Comparison of ENCODE assay signal across 20 cellular contexts in the genomic region with DNA sequence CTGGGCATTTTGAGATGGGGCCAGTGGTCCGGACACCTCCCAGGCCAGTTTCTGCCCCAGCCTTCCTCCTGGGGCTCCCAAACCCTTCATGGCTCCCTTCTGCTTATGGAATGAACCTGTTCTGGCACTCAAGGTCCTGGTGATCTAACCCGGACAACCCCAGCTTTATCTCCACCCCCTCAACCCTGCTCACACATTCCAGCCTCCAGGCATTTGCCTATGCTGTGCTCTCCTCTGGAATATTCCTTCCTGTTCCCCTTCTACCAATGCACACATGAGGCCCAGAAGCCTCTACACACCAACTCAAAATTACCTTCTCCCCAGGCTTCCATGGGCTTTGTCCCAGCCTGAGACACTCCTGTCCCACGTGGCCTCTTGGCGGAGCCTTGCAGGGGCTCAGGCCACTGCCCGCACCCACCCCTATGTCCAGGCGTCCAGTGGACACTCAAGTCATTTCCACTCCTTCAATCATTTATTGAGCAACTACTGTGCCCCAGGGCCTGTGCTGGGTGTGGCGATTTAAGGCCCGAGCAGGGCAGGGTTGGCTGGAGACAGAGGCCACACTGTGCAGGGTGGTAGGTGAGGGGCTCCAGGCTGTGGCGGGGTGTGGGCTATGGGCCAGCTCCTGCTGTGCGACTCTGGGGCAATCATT. TPM values are rescaled to one million over a fixed set of nuclear protein-coding genes. Genes with fewer than 3 reads are reported as not detected.
A peak's percentile ranks its signal among the peaks of the same experiment; 100 is the strongest.
DNase-seq lines count a peak whose midpoint lies in the region; ATAC-seq and TF ChIP-seq lines count a peak whose summit lies in the region.
"Had no signal": no experiment of that assay in that cellular context is flagged by ENCODE, and none has a peak within 500 bp of the region (broad histone marks: within the 10 kb centered on the region; RNA-seq: fewer than 3 reads in every experiment).

No MANE protein-coding gene starts in this region.

- H3K4me1 ChIP-seq in suprapubic skin (peaks cover 57% of the 10 kb centered on the region), tibial artery (peaks cover 0 to 59% (median 23%) of the 10 kb centered on the region in 4 donors)

- peak overlapping the region; percentile 59 for H3K27ac ChIP-seq in SK-N-MC
- peak overlapping the region; percentile 57 for H3K27ac ChIP-seq in suprapubic skin
- H3K27ac ChIP-seq in tibial artery, result peak overlapping the region in 1 of 2 donors; percentile 56
- H3K27ac ChIP-seq: WERI-Rb-1 had no signal

- H3K9ac ChIP-seq in SK-N-MC (ENCODE audit: insufficient read length), result no peak overlapping the region

- WGBS in suprapubic skin, result 78% methylated on average over 10 of the region's 10 CpGs

- DNase-seq in ELR (ENCODE audit: low read depth), result peak; percentile 16
- no peak for DNase-seq in SK-N-MC (ENCODE audit: low read depth, low spot score)
- no peak for DNase-seq in immature natural killer cell
- no peak for DNase-seq in suprapubic skin (ENCODE audit: low spot score in 2 of 2)
- DNase-seq in stimulated activated CD8-positive, alpha-beta memory T cell treated with anti-CD3 and anti-CD28 coated beads, Interleukin-4, amount 100 ng/mL, for 48 hours, result no peak
- DNase-seq in tibial artery, result no peak
- no peak for DNase-seq in NCI-H510A (lab: John Stamatoyannopoulos, UW)
- DNase-seq: activated CD8-positive, alpha-beta T cell treated with anti-CD3 and anti-CD28 coated beads, Interleukin-2, amount 10 ng/mL, durations not matched to agents 7 days and 5 days; activated T-cell treated with anti-CD3 and anti-CD28 coated beads, Interleukin-2, amount 50 U/mL, for 72 hours; caudate nucleus; effector CD4-positive, alpha-beta T cell; naive thymus-derived CD4-positive, alpha-beta T cell; NCI-H748 treated with DMSO at 0.1 percent for 48 hours; WERI-Rb-1 had no signal

- TF ChIP-seq CTCF in suprapubic skin (IDR thresholded peaks at IDR 0.05), result no peak
- TF ChIP-seq CTCF in tibial artery (IDR thresholded peaks at IDR 0.05), result no peak

- H3K4me3 Mint-ChIP-seq in immature natural killer cell, result peak overlapping the region in 1 of 5 donors; percentile 47
- H3K4me3 Mint-ChIP-seq: activated CD8-positive, alpha-beta T cell treated with anti-CD3 and anti-CD28 coated beads, Interleukin-2, amount 10 ng/mL, durations not matched to agents 7 days and 5 days; activated T-cell treated with anti-CD3 and anti-CD28 coated beads, Interleukin-2, amount 50 U/mL, for 72 hours; naive thymus-derived CD4-positive, alpha-beta T cell had no signal

- peak overlapping the region in 4 of 6 donors; percentile 50 to 80 (median 62) for H3K27ac Mint-ChIP-seq in immature natural killer cell
- H3K27ac Mint-ChIP-seq: activated CD8-positive, alpha-beta T cell treated with anti-CD3 and anti-CD28 coated beads, Interleukin-2, amount 10 ng/mL, durations not matched to agents 7 days and 5 days; activated T-cell treated with anti-CD3 and anti-CD28 coated beads, Interleukin-2, amount 50 U/mL, for 72 hours; naive thymus-derived CD4-positive, alpha-beta T cell had no signal

- H3K4me3 ChIP-seq in SK-N-MC (no peak overlapping the region), suprapubic skin (no peak overlapping the region), tibial artery (no peak overlapping the region)
- H3K4me3 ChIP-seq: K562 had no signal

- no peak for TF ChIP-seq EP300 in suprapubic skin (IDR thresholded peaks at IDR 0.05)

- H3K36me3 ChIP-seq in SK-N-MC (ENCODE audit: insufficient read depth, low read length), result peaks cover 14% of the 10 kb centered on the region; the same call in 1 of the 2 replicates
- peaks cover 32% of the 10 kb centered on the region for H3K36me3 ChIP-seq in suprapubic skin
- peaks cover 28 to 57% (median 48%) of the 10 kb centered on the region in 3 donors for H3K36me3 ChIP-seq in tibial artery

- H3K9me3 Mint-ChIP-seq in immature natural killer cell, result no peaks in the 10 kb centered on the region
- H3K9me3 Mint-ChIP-seq: activated T-cell treated with anti-CD3 and anti-CD28 coated beads, Interleukin-2, amount 50 U/mL, for 72 hours; naive thymus-derived CD4-positive, alpha-beta T cell had no signal

- peaks cover 37 to 38% of the 10 kb centered on the region in 2 donors for H3K4me1 Mint-ChIP-seq in immature natural killer cell

- peaks cover 0 to 2% (median 2%) of the 10 kb centered on the region in 3 donors for H3K27me3 Mint-ChIP-seq in immature natural killer cell (ENCODE audit: low read depth in 3 of 3)

- no peak for ATAC-seq in HG03139 (IDR thresholded peaks at IDR 0.05; ENCODE audit: unreplicated experiment)
- ATAC-seq: activated CD8-positive, alpha-beta T cell treated with anti-CD3 and anti-CD28 coated beads, Interleukin-2, amount 10 ng/mL, durations not matched to agents 7 days and 5 days; activated T-cell treated with anti-CD3 and anti-CD28 coated beads, Interleukin-2, amount 50 U/mL, for 72 hours; naive thymus-derived CD4-positive, alpha-beta T cell had no signal

- no peak for TF ChIP-seq POLR2A in suprapubic skin (IDR thresholded peaks at IDR 0.05)

- intact Hi-C loops in tibial artery (cut with DNase I; ENCODE audit: low total_unique reads), result no loop called here

- H3K36me3 Mint-ChIP-seq in immature natural killer cell, result peaks cover 4 to 8% (median 6%) of the 10 kb centered on the region in 3 donors
- H3K36me3 Mint-ChIP-seq: naive thymus-derived CD4-positive, alpha-beta T cell had no signal

- H3K9me3 ChIP-seq in SK-N-MC (ENCODE audit: low read depth, low read length) (no peaks in the 10 kb centered on the region), suprapubic skin (no peaks in the 10 kb centered on the region), tibial artery (no peaks in the 10 kb centered on the region)

- H3K27me3 ChIP-seq in suprapubic skin (no peaks in the 10 kb centered on the region), tibial artery (no peaks in the 10 kb centered on the region)

RNA-seq across cellular contexts. Expression of gene PLXND1, which starts 18.8 kb away (rescaled TPM):
- polyA plus RNA-seq in immature natural killer cell, result 10 to 100 TPM in 1 of 3 donors, 1 to 10 TPM in 2; 3.1 to 30.2 (median 6.1) TPM
- 10 to 100 TPM; 19.0 to 51.0 (median 30.8) TPM for total RNA-seq in suprapubic skin

RNA-seq across cellular contexts. Expression of gene H1-8, which starts 44.7 kb away (rescaled TPM):
- polyA plus RNA-seq in immature natural killer cell, result not detected
- total RNA-seq in suprapubic skin, result not detected
- total RNA-seq: activated CD8-positive, alpha-beta T cell treated with anti-CD3 and anti-CD28 coated beads, Interleukin-2, amount 10 ng/mL, durations not matched to agents 7 days and 5 days; activated T-cell treated with anti-CD3 and anti-CD28 coated beads, Interleukin-2, amount 50 U/mL, for 72 hours; fibroblast of villous mesenchyme; K562; lung microvascular endothelial cell; naive thymus-derived CD4-positive, alpha-beta T cell; pulmonary artery endothelial cell had no signal
- polyA plus RNA-seq: BJ; K562; naive thymus-derived CD4-positive, alpha-beta T cell had no signal

RNA-seq across cellular contexts. Expression of gene RHO, which starts 59.2 kb away (rescaled TPM):
- not detected for polyA plus RNA-seq in immature natural killer cell
- not detected for total RNA-seq in suprapubic skin
- total RNA-seq: activated CD8-positive, alpha-beta T cell treated with anti-CD3 and anti-CD28 coated beads, Interleukin-2, amount 10 ng/mL, durations not matched to agents 7 days and 5 days; activated T-cell treated with anti-CD3 and anti-CD28 coated beads, Interleukin-2, amount 50 U/mL, for 72 hours; fibroblast of villous mesenchyme; K562; lung microvascular endothelial cell; naive thymus-derived CD4-positive, alpha-beta T cell; pulmonary artery endothelial cell had no signal
- polyA plus RNA-seq: BJ; K562; naive thymus-derived CD4-positive, alpha-beta T cell had no signal
